ENCODE assay signal across 8 cellular contexts in the genomic region with DNA sequence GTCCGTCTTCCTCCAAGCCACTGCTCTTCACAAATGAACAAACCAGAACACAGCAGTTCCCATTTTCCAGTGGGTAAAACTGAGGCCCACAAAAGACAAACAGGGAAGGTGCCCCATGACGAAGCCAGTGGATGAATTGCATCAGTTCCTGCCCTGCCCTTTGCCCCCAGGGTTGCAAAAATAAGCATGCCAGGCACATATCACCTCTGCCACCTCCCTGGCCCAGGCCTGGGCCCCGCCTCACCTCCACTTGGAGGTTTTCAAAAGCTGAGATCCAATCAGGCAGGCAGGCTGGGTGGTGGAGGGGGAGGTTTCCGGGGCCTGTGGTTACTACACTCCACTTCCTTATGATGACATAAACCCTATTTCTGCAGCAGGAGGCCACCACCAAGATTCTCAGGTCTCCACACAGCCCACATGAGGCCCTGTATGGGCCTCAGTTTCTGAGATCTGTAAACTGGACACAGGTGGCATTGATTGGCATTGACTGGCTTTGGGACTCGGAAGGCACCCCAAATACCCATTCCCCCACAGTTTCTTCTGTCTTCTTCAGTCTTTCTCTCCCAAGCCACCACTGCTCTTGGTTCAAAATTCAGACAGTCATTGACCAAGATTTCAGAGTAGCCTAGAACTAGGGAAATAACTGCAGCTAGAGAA. TPM values are rescaled to one million over a fixed set of nuclear protein-coding genes. Genes with fewer than 3 reads are reported as not detected.
A peak's percentile ranks its signal among the peaks of the same experiment; 100 is the strongest.
DNase-seq lines count a peak whose midpoint lies in the region; ATAC-seq and TF ChIP-seq lines count a peak whose summit lies in the region.

No MANE protein-coding gene starts in this region.

- POLR2A ChIA-PET in CD8-positive, alpha-beta memory T cell (lab: Charles Lee): interaction anchor here (0.6 to 1.0 kb wide), 4 partner anchors 10 to 143 kb away, joined by 3 to 7 read pairs (median 4); no protein-coding TSS in a partner anchor

- ATAC-seq in GM21367 (IDR thresholded peaks at IDR 0.05; ENCODE audit: unreplicated experiment) (peak; percentile 67), T-helper 17 cell (peak; percentile 83), lower lobe of right lung (peak; percentile 70 to 80)
- ATAC-seq in stimulated activated effector memory CD8-positive, alpha-beta T cell treated with anti-CD3 and anti-CD28 coated beads, Interleukin-12 subunit alpha, Interleukin-12 subunit beta, amount 100 ng/mL, for 72 hours: peak; percentile 85

- no peaks in the 10 kb centered on the region for H3K9me3 Mint-ChIP-seq in CD8-positive, alpha-beta memory T cell
- H3K9me3 Mint-ChIP-seq in stimulated activated effector memory CD8-positive, alpha-beta T cell treated with anti-CD3 and anti-CD28 coated beads, Interleukin-12 subunit alpha, Interleukin-12 subunit beta, amount 100 ng/mL, for 72 hours: no peaks in the 10 kb centered on the region

- peak; percentile 82 to 93 (median 87) for DNase-seq in CD8-positive, alpha-beta memory T cell
- peak; percentile 23 for DNase-seq in HS-5 (ENCODE audit: low read depth)
- DNase-seq in T-helper 17 cell: peak; percentile 72 to 83 (median 74)
- peak; percentile 25 for DNase-seq in adipocyte (ENCODE audit: low read depth)
- DNase-seq in lower lobe of right lung: peak; percentile 87
- peak; percentile 58 to 92 for DNase-seq in stimulated activated effector memory CD8-positive, alpha-beta T cell treated with anti-CD3 and anti-CD28 coated beads, Interleukin-12 subunit alpha, Interleukin-12 subunit beta, amount 100 ng/mL, for 72 hours (ENCODE audit: low spot score in 2 of 2)
- no peak for DNase-seq in D341Med (ENCODE audit: low spot score)

- H3K36me3 ChIP-seq in CD8-positive, alpha-beta memory T cell (ENCODE audit: insufficient read depth, low read length): no peaks in the 10 kb centered on the region
- H3K36me3 ChIP-seq in adipocyte (ENCODE audit: control insufficient read depth, insufficient read depth, low read length, severe bottlenecking) (no peaks in the 10 kb centered on the region), lower lobe of right lung (no peaks in the 10 kb centered on the region)

- no peaks in the 10 kb centered on the region for H3K27me3 ChIP-seq in CD8-positive, alpha-beta memory T cell (ENCODE audit: insufficient read depth, low read length, poor library complexity, severe bottlenecking)
- peaks cover 41% of the 10 kb centered on the region for H3K27me3 ChIP-seq in adipocyte (replicated peaks; ENCODE audit: control insufficient read depth, insufficient read depth, low read length)
- H3K27me3 ChIP-seq in lower lobe of right lung (ENCODE audit: low read depth): peaks cover 4% of the 10 kb centered on the region

- no peaks in the 10 kb centered on the region for H3K27me3 Mint-ChIP-seq in CD8-positive, alpha-beta memory T cell
- no peaks in the 10 kb centered on the region for H3K27me3 Mint-ChIP-seq in T-helper 17 cell

- CTCF ChIA-PET in CD8-positive, alpha-beta memory T cell (lab: Charles Lee): interaction anchor here (0.7 to 7.0 kb wide), 15 partner anchors 13 to 401 kb away, joined by 3 to 63 read pairs (median 3); no protein-coding TSS in a partner anchor

- peaks cover 0 to 26% (median 2%) of the 10 kb centered on the region in 3 donors for H3K36me3 Mint-ChIP-seq in CD8-positive, alpha-beta memory T cell
- H3K36me3 Mint-ChIP-seq in T-helper 17 cell (ENCODE audit: low read depth): peaks cover 2% of the 10 kb centered on the region
- peaks cover 35% of the 10 kb centered on the region for H3K36me3 Mint-ChIP-seq in stimulated activated effector memory CD8-positive, alpha-beta T cell treated with anti-CD3 and anti-CD28 coated beads, Interleukin-12 subunit alpha, Interleukin-12 subunit beta, amount 100 ng/mL, for 72 hours

- H3K4me1 ChIP-seq in CD8-positive, alpha-beta memory T cell (ENCODE audit: insufficient read depth, low read length): peaks cover 83% of the 10 kb centered on the region
- H3K4me1 ChIP-seq in adipocyte (ENCODE audit: control insufficient read depth, insufficient read depth, low read length): peaks cover 13% of the 10 kb centered on the region
- H3K4me1 ChIP-seq in lower lobe of right lung: peaks cover 76% of the 10 kb centered on the region

- H3K4me1 Mint-ChIP-seq in CD8-positive, alpha-beta memory T cell: peaks cover 80 to 91% (median 83%) of the 10 kb centered on the region in 3 donors
- H3K4me1 Mint-ChIP-seq in T-helper 17 cell: peaks cover 69% of the 10 kb centered on the region
- peaks cover 89% of the 10 kb centered on the region for H3K4me1 Mint-ChIP-seq in stimulated activated effector memory CD8-positive, alpha-beta T cell treated with anti-CD3 and anti-CD28 coated beads, Interleukin-12 subunit alpha, Interleukin-12 subunit beta, amount 100 ng/mL, for 72 hours

- no peak overlapping the region for H3K9ac ChIP-seq in adipocyte (ENCODE audit: low read length)

- no peaks in the 10 kb centered on the region for H3K9me3 ChIP-seq in CD8-positive, alpha-beta memory T cell (ENCODE audit: low read length)
- H3K9me3 ChIP-seq in T-helper 17 cell (ENCODE audit: control insufficient read depth, low read length, poor library complexity, severe bottlenecking) (no peaks in the 10 kb centered on the region), adipocyte (ENCODE audit: control insufficient read depth, low read length) (no peaks in the 10 kb centered on the region), lower lobe of right lung (no peaks in the 10 kb centered on the region)

- TF ChIP-seq CTCF in lower lobe of right lung (IDR thresholded peaks at IDR 0.05): no peak

- H3K4me3 ChIP-seq in CD8-positive, alpha-beta memory T cell (ENCODE audit: low read length): peak overlapping the region; percentile 92
- no peak overlapping the region for H3K4me3 ChIP-seq in adipocyte (ENCODE audit: low read length)
- no peak overlapping the region for H3K4me3 ChIP-seq in lower lobe of right lung

- H3K4me3 Mint-ChIP-seq in CD8-positive, alpha-beta memory T cell: peak overlapping the region; percentile 89 to 99 (median 97)
- H3K4me3 Mint-ChIP-seq in T-helper 17 cell: peak overlapping the region; percentile 96
- peak overlapping the region; percentile 99 for H3K4me3 Mint-ChIP-seq in stimulated activated effector memory CD8-positive, alpha-beta T cell treated with anti-CD3 and anti-CD28 coated beads, Interleukin-12 subunit alpha, Interleukin-12 subunit beta, amount 100 ng/mL, for 72 hours

- peak overlapping the region; percentile 73 for H3K27ac ChIP-seq in CD8-positive, alpha-beta memory T cell (ENCODE audit: low read depth, low read length)
- peak overlapping the region; percentile 24 for H3K27ac ChIP-seq in lower lobe of right lung

- intact Hi-C loops in lower lobe of right lung (cut with DNase I): no loop called here

- H3K27ac Mint-ChIP-seq in CD8-positive, alpha-beta memory T cell: peak overlapping the region; percentile 90 to 100 (median 98)
- peak overlapping the region; percentile 97 for H3K27ac Mint-ChIP-seq in T-helper 17 cell
- H3K27ac Mint-ChIP-seq in stimulated activated effector memory CD8-positive, alpha-beta T cell treated with anti-CD3 and anti-CD28 coated beads, Interleukin-12 subunit alpha, Interleukin-12 subunit beta, amount 100 ng/mL, for 72 hours: no peak overlapping the region

RNA-seq across cellular contexts. Expression of gene KIF21B, which starts 4.1 kb away (rescaled TPM):
- total RNA-seq in CD8-positive, alpha-beta memory T cell: 10 to 100 TPM; 37.5 to 37.6 TPM
- polyA plus RNA-seq in CD8-positive, alpha-beta memory T cell: 9.9 TPM
- 10 to 100 TPM; 78.4 to 87.7 TPM for total RNA-seq in T-helper 17 cell
- total RNA-seq in lower lobe of right lung: 4.7 TPM
